Comparison of ENCODE assay signal across 8 cellular contexts in genomic region chr19:37979547-37980082, GRCh38.
DNase-seq lines count a peak whose midpoint lies in the region; ATAC-seq lines count a peak whose summit lies in the region.

No MANE protein-coding gene starts in this region.

- peaks cover 9% of the 10 kb centered on the region for H3K4me1 Mint-ChIP-seq in T-helper 17 cell

- H3K27ac Mint-ChIP-seq in T-helper 17 cell, result no peak overlapping the region

- no peak overlapping the region for H3K4me3 Mint-ChIP-seq in T-helper 17 cell

- ATAC-seq in GM21528 (IDR thresholded peaks at IDR 0.05; ENCODE audit: low FRiP score, unreplicated experiment) (peak; percentile 41), T-helper 17 cell (no peak), GM21576 (IDR thresholded peaks at IDR 0.05; ENCODE audit: unreplicated experiment) (no peak)

- H3K27me3 Mint-ChIP-seq in T-helper 17 cell, result no peaks in the 10 kb centered on the region

- H3K9me3 ChIP-seq in T-helper 17 cell (ENCODE audit: control insufficient read depth, low read length, poor library complexity, severe bottlenecking), result no peaks in the 10 kb centered on the region

- peaks cover 2% of the 10 kb centered on the region for H3K36me3 Mint-ChIP-seq in T-helper 17 cell (ENCODE audit: low read depth)

- DNase-seq in COLO668 (lab: John Stamatoyannopoulos, UW; ENCODE audit: unreplicated experiment) (peak; percentile 72), NCI-H226 (peak; percentile 64), kidney glomerular epithelial cell (lab: John Stamatoyannopoulos, UW) (peak; percentile 46), NCI-H82 (lab: John Stamatoyannopoulos, UW) (no peak), T-helper 17 cell (no peak), SKM-1 treated with dmso at 0.1 percent for 144 hours (lab: John Stamatoyannopoulos, UW; ENCODE audit: unreplicated experiment) (no peak)

Comparison
In these comparisons a context has a peak if more than half of its experiments do, and no peak if none do; other contexts are left out.
1. DNase-seq: peak in COLO668 (single experiment), NCI-H226 (single experiment) and kidney glomerular epithelial cell (single experiment); none in NCI-H82 (single experiment), T-helper 17 cell (0 of 3) and SKM-1 treated with dmso at 0.1 percent for 144 hours (single experiment).